8 cellular contexts compared by ENCODE assay signal in the genomic region with DNA sequence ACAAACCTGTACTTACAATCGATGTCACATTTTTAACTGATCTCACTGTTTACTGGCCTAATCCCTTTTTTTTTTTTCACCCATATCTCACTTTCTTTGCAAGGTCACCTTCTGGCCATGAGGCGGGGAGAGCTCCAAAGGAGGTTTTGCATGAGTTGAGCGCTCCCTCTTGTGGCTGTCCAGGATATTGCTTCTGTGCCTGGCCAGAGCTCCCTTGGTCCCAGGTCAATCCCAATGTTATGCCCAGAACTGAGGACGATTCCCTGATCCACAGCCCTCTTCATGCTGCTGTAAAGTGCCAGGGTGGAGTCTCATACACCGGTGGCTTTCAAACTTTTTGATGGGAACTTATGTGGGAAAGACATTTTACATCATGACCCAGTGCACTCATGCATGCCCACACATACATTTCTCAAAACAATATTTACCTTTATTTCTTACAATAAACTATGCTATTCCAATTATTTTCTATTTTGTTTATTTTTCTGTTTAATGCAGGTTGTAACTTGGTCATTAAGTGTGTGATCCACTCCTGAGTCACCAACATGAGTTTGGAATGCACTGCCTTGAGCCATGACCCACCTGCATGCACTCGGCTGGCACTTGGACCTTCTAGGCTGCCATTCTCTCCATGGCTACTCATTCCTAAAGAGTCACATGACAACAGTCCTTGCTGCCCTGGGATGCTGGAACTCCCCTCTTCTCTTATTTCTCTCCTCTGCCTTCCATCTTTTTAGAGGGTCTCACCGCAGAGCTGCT. TPM values are rescaled to one million over a fixed set of nuclear protein-coding genes. Genes with fewer than 3 reads are reported as not detected.
A peak's percentile ranks its signal among the peaks of the same experiment; 100 is the strongest.
DNase-seq lines count a peak whose midpoint lies in the region; ATAC-seq, FAIRE-seq and TF ChIP-seq lines count a peak whose summit lies in the region.

No MANE protein-coding gene starts in this region.

- no peak overlapping the region for H3K4me3 ChIP-seq in AG04450 (ENCODE audit: low read depth, low read length)
- no peak overlapping the region for H3K4me3 ChIP-seq in PC-9
- H3K4me3 ChIP-seq in fibroblast of the aortic adventitia (ENCODE audit: low read depth, low read length), result no peak overlapping the region
- no peak overlapping the region for H3K4me3 ChIP-seq in neuronal stem cell (ENCODE audit: low read length in 2 of 2)

- H4K20me1 ChIP-seq in PC-9 (ENCODE audit: insufficient read depth), result no peaks in the 10 kb centered on the region

- no peaks in the 10 kb centered on the region for H3K79me1 ChIP-seq in neuronal stem cell (ENCODE audit: low read depth, low read length)

- no peak overlapping the region for H3K14ac ChIP-seq in neuronal stem cell (ENCODE audit: low read length)

- H3K27ac ChIP-seq in AG04450 (ENCODE audit: low read depth, low read length), result no peak overlapping the region
- H3K27ac ChIP-seq in PC-9, result no peak overlapping the region
- no peak overlapping the region for H3K27ac ChIP-seq in neuronal stem cell (replicated peaks; ENCODE audit: low read length)
- no peak overlapping the region for H3K27ac ChIP-seq in substantia nigra (ENCODE audit: low read depth, low read length, poor library complexity, severe bottlenecking)

- CTCF ChIA-PET in AG04450 (lab: Charles Lee) (interaction anchor here (0.5 to 10.6 kb wide), 108 partner anchors 9 to 1492 kb away, joined by 3 to 696 read pairs (median 5); a partner anchor contains a TSS), PC-9 (lab: Charles Lee) (interaction anchor here (0.5 to 3.2 kb wide), 22 partner anchors 9 to 1274 kb away, joined by 3 to 81 read pairs (median 4); a partner anchor contains a TSS)

- H3K36me3 Mint-ChIP-seq in activated T-cell treated with anti-CD3 and anti-CD28 coated beads, Interleukin-2, amount 50 U/mL, for 4 hours (ENCODE audit: insufficient read depth), result no peaks in the 10 kb centered on the region

- POLR2A ChIA-PET in AG04450 (lab: Yijun Ruan, JAX), result interaction anchor here (0.7 to 1.0 kb wide), 2 partner anchors 360 to 540 kb away, joined by 3 read pairs; a partner anchor contains a TSS
- POLR2A ChIA-PET in PC-9 (lab: Charles Lee; ENCODE audit: unreplicated experiment), result interaction anchor here (0.6 kb wide), 2 partner anchors 82 to 353 kb away, joined by 13 to 17 read pairs; no protein-coding TSS in a partner anchor

- no peak overlapping the region for H3K9ac ChIP-seq in neuronal stem cell (ENCODE audit: low read depth, low read length, poor library complexity)

- no peak overlapping the region for H2BK5ac ChIP-seq in neuronal stem cell (ENCODE audit: low read length)

- H2AK5ac ChIP-seq in neuronal stem cell (ENCODE audit: low read depth, low read length), result no peak overlapping the region

- no peak overlapping the region for H3K4me3 Mint-ChIP-seq in activated T-cell treated with anti-CD3 and anti-CD28 coated beads, Interleukin-2, amount 50 U/mL, for 4 hours

- H3K18ac ChIP-seq in neuronal stem cell (ENCODE audit: low read length), result no peak overlapping the region

- H4K91ac ChIP-seq in neuronal stem cell (ENCODE audit: low read depth, low read length, poor library complexity), result no peak overlapping the region

- no peak overlapping the region for H2BK12ac ChIP-seq in neuronal stem cell (ENCODE audit: low read length)

- no peak overlapping the region for H2BK15ac ChIP-seq in neuronal stem cell (ENCODE audit: low read length)

- H3K79me2 ChIP-seq in PC-9 (ENCODE audit: low read depth), result no peaks in the 10 kb centered on the region

- DNase-seq in AG04450 (ENCODE audit: low read depth, low spot score) (peak; percentile 24), GM19239 (ENCODE audit: insufficient read length, low spot score) (peak; percentile 59), KG1 (lab: John Stamatoyannopoulos, UW) (peak; percentile 12), PC-9 (peak; percentile 71 to 79), fibroblast of the aortic adventitia (ENCODE audit: low read depth) (peak; percentile 79), neuronal stem cell (ENCODE audit: low spot score) (peak; percentile 80), substantia nigra (lab: John Stamatoyannopoulos, UW) (peak in 45 of 49 donors; percentile 1 to 76 (median 47))
- peak; percentile 53 for DNase-seq in activated T-cell treated with anti-CD3 and anti-CD28 coated beads, Interleukin-2, amount 50 U/mL, for 4 hours

- peaks cover 29% of the 10 kb centered on the region for H3K27me3 ChIP-seq in AG04450 (ENCODE audit: control insufficient read depth, insufficient read depth, low read length)
- peaks cover 47% of the 10 kb centered on the region for H3K27me3 ChIP-seq in PC-9 (ENCODE audit: insufficient read depth, low read depth)
- H3K27me3 ChIP-seq in neuronal stem cell (ENCODE audit: control insufficient read depth in 3 of 3, insufficient read depth in 3 of 3, low read depth in 1 of 3, low read length in 3 of 3), result no peaks in the 10 kb centered on the region

- H3K4me1 Mint-ChIP-seq in activated T-cell treated with anti-CD3 and anti-CD28 coated beads, Interleukin-2, amount 50 U/mL, for 4 hours (ENCODE audit: low read depth), result peaks cover 4% of the 10 kb centered on the region

- peak in 1 of 2 donors; percentile 71 for ATAC-seq in activated T-cell treated with anti-CD3 and anti-CD28 coated beads, Interleukin-2, amount 50 U/mL, for 4 hours

- H3K9me2 ChIP-seq in PC-9 (ENCODE audit: insufficient read depth), result no peaks in the 10 kb centered on the region

- no peaks in the 10 kb centered on the region for H3K9me3 ChIP-seq in AG04450 (ENCODE audit: control insufficient read depth, insufficient read depth, low read length)
- H3K9me3 ChIP-seq in PC-9 (ENCODE audit: insufficient read depth, low read depth), result peaks cover under 1% of the 10 kb centered on the region; the same call in 1 of the 2 replicates
- H3K9me3 ChIP-seq in neuronal stem cell (replicated peaks in 1 of 2; ENCODE audit: control insufficient read depth in 2 of 2, insufficient read depth in 1 of 2, low read depth in 1 of 2, low read length in 2 of 2), result peaks cover 0 to 2% of the 10 kb centered on the region in 2 donors

- no CpG with 5 or more reads among the region's 7 CpGs for WGBS in neuronal stem cell (ENCODE audit: extremely low coverage in 2 of 2, insufficient read length in 2 of 2, insufficient replicate concordance in 1 of 2), 2 donors

- intact Hi-C loops in PC-9 (cut with micrococcal nuclease; ENCODE audit: unreplicated experiment), result loop anchor here (1.0 to 2.0 kb wide), 7 partner anchors 34 to 1274 kb away; no protein-coding TSS in a partner anchor

- H3K36me3 ChIP-seq in PC-9 (ENCODE audit: low read depth) (no peaks in the 10 kb centered on the region), neuronal stem cell (replicated peaks in 1 of 2; ENCODE audit: control insufficient read depth in 2 of 2, insufficient read depth in 2 of 2, low read length in 2 of 2) (no peaks in the 10 kb centered on the region)

- BruUV-seq in PC-9 (replicated peaks; lab: Mats Ljungman, UMichigan), result no TSS peak

- H3K27me3 Mint-ChIP-seq in activated T-cell treated with anti-CD3 and anti-CD28 coated beads, Interleukin-2, amount 50 U/mL, for 4 hours (ENCODE audit: low read depth), result peaks cover 42% of the 10 kb centered on the region

- no peak overlapping the region for H2AFZ ChIP-seq in PC-9
- H2AFZ ChIP-seq in neuronal stem cell (ENCODE audit: low read length), result no peak overlapping the region

- no peak overlapping the region for H3K4ac ChIP-seq in neuronal stem cell (ENCODE audit: low read length)

- FAIRE-seq in GM19239 (lab: Jason Lieb, UNC), result peak; percentile 64

- H4K8ac ChIP-seq in neuronal stem cell (ENCODE audit: low read depth, low read length), result no peak overlapping the region

- H3K23ac ChIP-seq in neuronal stem cell (ENCODE audit: low read depth, low read length, poor library complexity), result no peak overlapping the region

- no peak overlapping the region for H3K4me2 ChIP-seq in PC-9
- H3K4me2 ChIP-seq in neuronal stem cell (ENCODE audit: insufficient read depth, low read length, poor library complexity, severe bottlenecking), result no peak overlapping the region

- no peaks in the 10 kb centered on the region for H3F3A ChIP-seq in PC-9 (ENCODE audit: insufficient read depth, low read depth)

- H3K9me3 Mint-ChIP-seq in activated T-cell treated with anti-CD3 and anti-CD28 coated beads, Interleukin-2, amount 50 U/mL, for 4 hours, result peaks cover 3% of the 10 kb centered on the region

- H2BK120ac ChIP-seq in neuronal stem cell (ENCODE audit: low read depth, low read length), result no peak overlapping the region

- H3K4me1 ChIP-seq in PC-9 (replicated peaks; ENCODE audit: insufficient read depth), result no peaks in the 10 kb centered on the region
- H3K4me1 ChIP-seq in neuronal stem cell (ENCODE audit: control insufficient read depth in 2 of 2, insufficient read depth in 1 of 2, low read depth in 1 of 2, low read length in 2 of 2), result no peaks in the 10 kb centered on the region

- peak; percentile 98 for TF ChIP-seq CTCF in AG04450 (IDR thresholded peaks at IDR 0.05; ENCODE audit: low read depth, low read length)
- TF ChIP-seq CTCF in PC-9 (conservative IDR thresholded peaks at IDR 0.05), result peak; percentile 96
- TF ChIP-seq CTCF in fibroblast of the aortic adventitia (IDR thresholded peaks at IDR 0.05; ENCODE audit: insufficient read depth, low read length), result peak; percentile 97

RNA-seq across cellular contexts. Expression of a gene that starts 9.6 kb away (rescaled TPM):
- polyA plus RNA-seq in AG04450 (2011; rRNA removed), result not detected in 2 replicates
- not detected in 2 replicates for polyA minus RNA-seq in AG04450 (2011; rRNA and poly(A)+ RNA removed)
- total RNA-seq in PC-9 (2021) (not detected in 2 replicates), fibroblast of the aortic adventitia (ENCODE audit: low replicate concordance) (not detected in 2 replicates)
- not detected for total RNA-seq in activated T-cell treated with anti-CD3 and anti-CD28 coated beads, Interleukin-2, amount 50 U/mL, for 4 hours
- 0.07 TPM for polyA plus RNA-seq in neuronal stem cell (2013, experiment 1 of 2)
- polyA plus RNA-seq in neuronal stem cell (2013, experiment 2 of 2), result not detected

RNA-seq across cellular contexts. Expression of a gene that starts 22.5 kb away (rescaled TPM):
- polyA plus RNA-seq in AG04450 (2011; rRNA removed), result not detected in 2 replicates
- not detected in 2 replicates for polyA minus RNA-seq in AG04450 (2011; rRNA and poly(A)+ RNA removed)
- total RNA-seq in PC-9 (2021) (not detected in 2 replicates), fibroblast of the aortic adventitia (ENCODE audit: low replicate concordance) (not detected in 2 replicates)
- not detected for total RNA-seq in activated T-cell treated with anti-CD3 and anti-CD28 coated beads, Interleukin-2, amount 50 U/mL, for 4 hours
- polyA plus RNA-seq in neuronal stem cell (2013, experiment 1 of 2), result not detected
- not detected for polyA plus RNA-seq in neuronal stem cell (2013, experiment 2 of 2)

Comparison
In these comparisons a context has a peak if more than half of its experiments do, and no peak if none do; other contexts are left out.
1. DNase-seq: peak in every context shown above with its lines; median percentile 80 in neuronal stem cell; 79 in fibroblast of the aortic adventitia; 75 in PC-9; 59 in GM19239; 53 in activated T-cell treated with anti-CD3 and anti-CD28 coated beads, Interleukin-2, amount 50 U/mL, for 4 hours; 47 in substantia nigra; 24 in AG04450; 12 in KG1.